Comparison of ENCODE assay signal across 1 cellular context in the genomic region with DNA sequence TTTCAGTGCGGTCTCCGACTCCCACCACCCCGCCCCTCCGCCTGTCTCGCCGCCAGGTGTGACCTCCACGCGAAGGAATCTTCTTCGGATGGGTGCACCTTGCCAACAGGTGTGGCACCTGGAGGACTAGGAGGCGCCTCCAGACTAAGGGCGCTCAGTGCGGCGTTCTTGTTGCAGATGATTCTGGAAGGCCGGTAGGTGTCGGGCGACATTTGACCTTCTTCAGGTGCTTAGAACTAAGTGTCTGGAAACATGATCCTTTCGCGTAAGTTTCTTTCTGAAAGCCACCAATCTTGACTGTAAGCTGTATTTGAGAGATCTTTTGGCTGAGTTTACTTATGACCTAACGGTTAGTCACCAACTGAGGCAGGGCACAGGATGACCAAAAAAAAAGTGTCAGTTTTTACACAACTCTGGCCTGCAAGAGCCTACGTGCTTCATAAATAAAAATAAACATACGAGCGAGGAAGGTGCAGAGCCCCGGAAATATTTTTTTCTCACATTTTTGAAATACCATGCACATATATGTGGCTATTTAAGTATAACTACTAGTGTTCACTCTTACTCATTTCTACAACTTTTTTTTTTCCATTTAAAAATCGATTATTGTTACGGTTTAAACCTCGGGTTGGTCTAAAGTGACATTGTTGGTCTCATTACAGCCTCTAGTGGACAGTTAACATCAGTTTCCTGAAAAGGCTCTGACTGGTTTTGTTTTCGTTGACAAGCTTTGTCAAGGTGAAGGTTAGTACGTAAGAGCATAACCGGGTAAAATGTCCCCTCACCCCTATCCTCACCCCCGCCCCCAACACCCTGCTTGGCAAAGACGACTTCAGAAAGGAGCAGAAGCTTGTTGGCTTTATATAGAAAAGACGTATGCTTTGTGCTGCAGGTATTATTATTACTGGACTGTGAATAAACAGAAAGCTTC.
A peak's percentile ranks its signal among the peaks of the same experiment; 100 is the strongest.
TF ChIP-seq lines count a peak whose summit lies in the region.

No MANE protein-coding gene starts in this region.

TF ChIP-seq in neural cell, 6 proteins besides CTCF, POLR2A, EP300 and RAD21 (continued from another document):
- no peak for TF ChIP-seq REST (IDR thresholded peaks at IDR 0.05; ENCODE audit: borderline replicate concordance)
- no peak for TF ChIP-seq TAF1 (IDR thresholded peaks at IDR 0.05; ENCODE audit: low read depth)
- no peak for TF ChIP-seq EZH2 (IDR thresholded peaks at IDR 0.05; ENCODE audit: borderline replicate concordance, insufficient read depth, low read length, poor library complexity, severe bottlenecking)
- TF ChIP-seq SMC3 (conservative IDR thresholded peaks at IDR 0.05; ENCODE audit: poor library complexity): peak; percentile 55
TF ChIP-seq in neural cell: peak in this region for 1.
